Comparison of ENCODE assay signal across 21 cellular contexts in the genomic region with DNA sequence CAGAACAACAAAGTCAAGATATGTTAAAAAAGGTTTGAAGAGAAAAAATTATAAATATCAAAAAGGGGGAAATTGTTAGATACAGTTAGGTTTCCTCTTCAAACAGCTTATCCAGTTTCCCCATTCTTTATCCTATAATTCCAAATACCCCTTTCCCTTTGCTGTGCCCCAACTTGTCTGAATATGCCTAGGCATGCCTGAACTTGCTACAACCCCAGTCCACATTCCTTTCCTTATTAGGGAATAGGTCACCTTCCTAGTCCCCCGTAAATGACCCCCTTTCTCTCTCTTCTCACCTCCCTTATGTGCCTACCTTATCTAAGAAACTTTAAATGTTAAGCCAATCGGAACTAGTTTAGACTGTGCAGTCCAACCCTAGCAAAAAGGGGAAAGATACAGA.
"Had no signal": no experiment of that assay in that cellular context is flagged by ENCODE, and none has a peak within 500 bp of the region (broad histone marks: within the 10 kb centered on the region; RNA-seq: fewer than 3 reads in every experiment).

No MANE protein-coding gene starts in this region.

- H3K27me3 ChIP-seq: neutrophil, transverse colon had no signal

- H3K9me3 ChIP-seq: neutrophil, psoas muscle, thoracic aorta, transverse colon had no signal

- ATAC-seq: left colon; left ventricle myocardium superior; natural killer cell treated with Interleukin-12 subunit alpha and Interleukin-12 subunit beta and Interleukin-15 and Interleukin-18, amount 100 ng/mL, for 72 hours; psoas muscle; sciatic nerve; stimulated activated naive B cell treated with anti-CD40 and anti-IgM and Interleukin-4, amounts not matched to agents 10 μg/mL and 1 μg/mL and 100 μg/mL, for 72 hours; stimulated activated naive CD8-positive, alpha-beta T cell treated with anti-CD3 and anti-CD28 coated beads, Interleukin-15, amount 100 ng/mL, for 72 hours had no signal

- H3K4me3 Mint-ChIP-seq: natural killer cell treated with Interleukin-12 subunit alpha and Interleukin-12 subunit beta and Interleukin-15 and Interleukin-18, amount 100 ng/mL, for 72 hours; stimulated activated naive B cell treated with anti-CD40 and anti-IgM and Interleukin-4, amounts not matched to agents 10 μg/mL and 1 μg/mL and 100 μg/mL, for 72 hours; stimulated activated naive CD8-positive, alpha-beta T cell treated with anti-CD3 and anti-CD28 coated beads, Interleukin-15, amount 100 ng/mL, for 72 hours had no signal

- H3K27ac Mint-ChIP-seq: natural killer cell treated with Interleukin-12 subunit alpha and Interleukin-12 subunit beta and Interleukin-15 and Interleukin-18, amount 100 ng/mL, for 72 hours; stimulated activated naive B cell treated with anti-CD40 and anti-IgM and Interleukin-4, amounts not matched to agents 10 μg/mL and 1 μg/mL and 100 μg/mL, for 72 hours; stimulated activated naive CD8-positive, alpha-beta T cell treated with anti-CD3 and anti-CD28 coated beads, Interleukin-15, amount 100 ng/mL, for 72 hours had no signal

- H3K4me1 ChIP-seq: psoas muscle, transverse colon had no signal

- DNase-seq: effector CD4-positive, alpha-beta T cell; foreskin melanocyte; head of caudate nucleus; hippocampal formation; left colon; left ventricle myocardium superior; mesenchymal stem cell; midbrain; psoas muscle; retina; stimulated activated CD4-positive, alpha-beta T cell treated with anti-CD3 and anti-CD28 coated beads, Interleukin-2, amount 100 ng/mL, for 24 hours; stimulated activated CD4-positive, alpha-beta T cell treated with anti-CD3 and anti-CD28 coated beads, Interleukin-4, amount 100 ng/mL, for 4 hours; stimulated activated naive B cell treated with anti-CD40 and anti-IgM and Interleukin-4, amounts not matched to agents 10 μg/mL and 1 μg/mL and 100 μg/mL, for 72 hours; stimulated activated naive CD8-positive, alpha-beta T cell treated with anti-CD3 and anti-CD28 coated beads, Interleukin-15, amount 100 ng/mL, for 72 hours; transverse colon had no signal

- H3K4me3 ChIP-seq: coronary artery, lung, psoas muscle, thoracic aorta, transverse colon had no signal

- H3K4me1 Mint-ChIP-seq: stimulated activated naive B cell treated with anti-CD40 and anti-IgM and Interleukin-4, amounts not matched to agents 10 μg/mL and 1 μg/mL and 100 μg/mL, for 72 hours; stimulated activated naive CD8-positive, alpha-beta T cell treated with anti-CD3 and anti-CD28 coated beads, Interleukin-15, amount 100 ng/mL, for 72 hours had no signal

- H3K27me3 Mint-ChIP-seq: natural killer cell treated with Interleukin-12 subunit alpha and Interleukin-12 subunit beta and Interleukin-15 and Interleukin-18, amount 100 ng/mL, for 72 hours; stimulated activated naive B cell treated with anti-CD40 and anti-IgM and Interleukin-4, amounts not matched to agents 10 μg/mL and 1 μg/mL and 100 μg/mL, for 72 hours; stimulated activated naive CD8-positive, alpha-beta T cell treated with anti-CD3 and anti-CD28 coated beads, Interleukin-15, amount 100 ng/mL, for 72 hours had no signal

- H3K36me3 ChIP-seq: neutrophil, thoracic aorta, transverse colon had no signal

- H3K27ac ChIP-seq: coronary artery, neutrophil, psoas muscle, thoracic aorta, transverse colon had no signal

- H3K36me3 Mint-ChIP-seq: stimulated activated naive B cell treated with anti-CD40 and anti-IgM and Interleukin-4, amounts not matched to agents 10 μg/mL and 1 μg/mL and 100 μg/mL, for 72 hours had no signal
